ENCODE assay signal across 3 cellular contexts in genomic region chr14:23594191-23594590, GRCh38. TPM values are rescaled to one million over a fixed set of nuclear protein-coding genes. Genes with fewer than 3 reads are reported as not detected.
"Had no signal": no experiment of that assay in that cellular context is flagged by ENCODE, and none has a peak within 500 bp of the region (broad histone marks: within the 10 kb centered on the region; RNA-seq: fewer than 3 reads in every experiment).

No MANE protein-coding gene starts in this region.

RNA-seq across cellular contexts. Expression of gene JPH4, which starts 15.6 kb away (rescaled TPM):
- total RNA-seq: LHCN-M2, MCF 10A, NCI-H460 had no signal
